8 cellular contexts compared by ENCODE assay signal in genomic region chr3:14403636-14404395, GRCh38. TPM values are rescaled to one million over a fixed set of nuclear protein-coding genes. Genes with fewer than 3 reads are reported as not detected.
A peak's percentile ranks its signal among the peaks of the same experiment; 100 is the strongest.
DNase-seq lines count a peak whose midpoint lies in the region; TF ChIP-seq lines count a peak whose summit lies in the region.

No MANE protein-coding gene starts in this region.

- intact Hi-C loops in activated naive CD4-positive, alpha-beta T cell treated with anti-CD3 and anti-CD28 coated beads for 36 hours (cut with micrococcal nuclease), result loop anchor here (2.0 to 5.0 kb wide), 2 partner anchors 202 to 247 kb away; partner anchors contain the start of gene CCDC174

- no peak overlapping the region for H3K9ac ChIP-seq in muscle layer of colon (ENCODE audit: low read length)

- H3K27me3 ChIP-seq in Peyer's patch (no peaks in the 10 kb centered on the region), muscle layer of colon (ENCODE audit: control insufficient read depth in 1 of 2, insufficient read depth in 2 of 2, low read length in 2 of 2) (no peaks in the 10 kb centered on the region)
- no peaks in the 10 kb centered on the region for H3K27me3 ChIP-seq in effector memory CD4-positive, alpha-beta T cell (replicated peaks; ENCODE audit: control insufficient read depth, insufficient read depth, low read length, poor library complexity, severe bottlenecking)

- peak overlapping the region; percentile 91 to 97 (median 96) for H3K4me3 ChIP-seq in Peyer's patch
- peak overlapping the region; percentile 70 for H3K4me3 ChIP-seq in effector memory CD4-positive, alpha-beta T cell (ENCODE audit: insufficient read depth, low read depth, low read length, poor library complexity, severe bottlenecking)
- H3K4me3 ChIP-seq in muscle layer of colon (ENCODE audit: low read depth in 1 of 2, low read length in 2 of 2), result peak overlapping the region; percentile 54 to 66

- H3K4me1 ChIP-seq in Peyer's patch, result peaks cover 0 to 40% (median 23%) of the 10 kb centered on the region in 4 donors
- peaks cover 17% of the 10 kb centered on the region for H3K4me1 ChIP-seq in effector memory CD4-positive, alpha-beta T cell (ENCODE audit: control insufficient read depth, insufficient read depth, low read length, poor library complexity, severe bottlenecking)
- peaks cover 39% of the 10 kb centered on the region for H3K4me1 ChIP-seq in muscle layer of colon (ENCODE audit: insufficient read depth, low read length)

- no peak for DNase-seq in activated naive CD4-positive, alpha-beta T cell treated with anti-CD3 and anti-CD28 coated beads for 36 hours
- no peak for DNase-seq in activated naive CD4-positive, alpha-beta T cell treated with anti-CD3 and anti-CD28 coated beads, Interleukin-2, amount 50 U/mL, for 16 hours
- DNase-seq in Peyer's patch, result peak in 2 of 3 donors; percentile 61 to 67
- no peak for DNase-seq in effector memory CD4-positive, alpha-beta T cell
- no peak for DNase-seq in NCI-H526 treated with DMSO at 0.1 percent for 48 hours (lab: John Stamatoyannopoulos, UW)
- no peak for DNase-seq in NCI-H2196 treated with DMSO at 0.1 percent for 48 hours (lab: John Stamatoyannopoulos, UW; ENCODE audit: unreplicated experiment)
- no peak for DNase-seq in stimulated activated CD4-positive, alpha-beta T cell treated with anti-CD3 and anti-CD28 coated beads, Interleukin-2, amount 100 ng/mL, for 48 hours

- peaks cover 32% of the 10 kb centered on the region for H3K4me1 Mint-ChIP-seq in activated naive CD4-positive, alpha-beta T cell treated with anti-CD3 and anti-CD28 coated beads for 36 hours (ENCODE audit: low read depth)

- no peaks in the 10 kb centered on the region for H3K9me3 Mint-ChIP-seq in activated naive CD4-positive, alpha-beta T cell treated with anti-CD3 and anti-CD28 coated beads for 36 hours

- H3K36me3 ChIP-seq in Peyer's patch (peaks cover 0 to 6% (median 0%) of the 10 kb centered on the region in 3 donors), muscle layer of colon (ENCODE audit: insufficient read depth, low read length) (no peaks in the 10 kb centered on the region)
- no peaks in the 10 kb centered on the region for H3K36me3 ChIP-seq in effector memory CD4-positive, alpha-beta T cell (ENCODE audit: control insufficient read depth, insufficient read depth, low read length)

- H3K9me3 ChIP-seq in Peyer's patch (no peaks in the 10 kb centered on the region), muscle layer of colon (ENCODE audit: low read length) (no peaks in the 10 kb centered on the region)
- no peaks in the 10 kb centered on the region for H3K9me3 ChIP-seq in effector memory CD4-positive, alpha-beta T cell (ENCODE audit: control insufficient read depth, low read length)

- TF ChIP-seq CTCF in Peyer's patch (IDR thresholded peaks at IDR 0.05), result no peak

- no peaks in the 10 kb centered on the region for H3K27me3 Mint-ChIP-seq in activated naive CD4-positive, alpha-beta T cell treated with anti-CD3 and anti-CD28 coated beads for 36 hours (ENCODE audit: low read depth)

- H3K4me3 Mint-ChIP-seq in activated naive CD4-positive, alpha-beta T cell treated with anti-CD3 and anti-CD28 coated beads for 36 hours, result peak overlapping the region; percentile 96

- CTCF ChIA-PET in activated naive CD4-positive, alpha-beta T cell treated with anti-CD3 and anti-CD28 coated beads for 36 hours (lab: Charles Lee), result interaction anchor here (0.6 to 3.8 kb wide), 2 partner anchors 28 to 754 kb away, joined by 4 to 34 read pairs; no protein-coding TSS in a partner anchor

- H3K27ac ChIP-seq in Peyer's patch (peak overlapping the region; percentile 96 to 99 (median 97)), muscle layer of colon (ENCODE audit: low read depth, low read length) (peak overlapping the region; percentile 74)
- H3K27ac ChIP-seq in effector memory CD4-positive, alpha-beta T cell (ENCODE audit: insufficient read depth, low read length, poor library complexity, severe bottlenecking), result peak overlapping the region; percentile 89

- TF ChIP-seq POLR2A in Peyer's patch (IDR thresholded peaks at IDR 0.05), result peak; percentile 21 to 40

- H3K36me3 Mint-ChIP-seq in activated naive CD4-positive, alpha-beta T cell treated with anti-CD3 and anti-CD28 coated beads for 36 hours (ENCODE audit: low read depth), result peaks cover 9% of the 10 kb centered on the region

- H3K27ac Mint-ChIP-seq in activated naive CD4-positive, alpha-beta T cell treated with anti-CD3 and anti-CD28 coated beads for 36 hours, result peak overlapping the region; percentile 81

RNA-seq across cellular contexts. Expression of gene SLC6A6, which starts 1.4 kb away (rescaled TPM):
- 10 to 100 TPM; 32.2 to 36.9 TPM for total RNA-seq in activated naive CD4-positive, alpha-beta T cell treated with anti-CD3 and anti-CD28 coated beads for 36 hours
- total RNA-seq in Peyer's patch, result 100 to 1,000 TPM in 3 of 4 donors, 10 to 100 TPM in 1; 61.1 to 190 (median 150) TPM

Comparison
In these comparisons a context has a peak if more than half of its experiments do, and no peak if none do; other contexts are left out.
1. DNase-seq: peak in Peyer's patch (2 of 3); none in activated naive CD4-positive, alpha-beta T cell treated with anti-CD3 and anti-CD28 coated beads for 36 hours (single experiment), activated naive CD4-positive, alpha-beta T cell treated with anti-CD3 and anti-CD28 coated beads, Interleukin-2, amount 50 U/mL, for 16 hours (single experiment), effector memory CD4-positive, alpha-beta T cell (0 of 3), NCI-H526 treated with DMSO at 0.1 percent for 48 hours (single experiment), NCI-H2196 treated with DMSO at 0.1 percent for 48 hours (single experiment) and stimulated activated CD4-positive, alpha-beta T cell treated with anti-CD3 and anti-CD28 coated beads, Interleukin-2, amount 100 ng/mL, for 48 hours (0 of 2).
2. Peak in every context shown above with its lines, with median percentiles within 50 percentile points of each other: H3K27ac ChIP-seq and H3K4me3 ChIP-seq.